ENCODE assay signal across 8 cellular contexts in genomic region chr5:139844472-139845145, GRCh38. TPM values are rescaled to one million over a fixed set of nuclear protein-coding genes. Genes with fewer than 3 reads are reported as not detected.
DNase-seq lines count a peak whose midpoint lies in the region; ATAC-seq and TF ChIP-seq lines count a peak whose summit lies in the region.

No MANE protein-coding gene starts in this region.

- H3K36me3 Mint-ChIP-seq in nephron progenitor cell (ENCODE audit: low read depth) = no peaks in the 10 kb centered on the region

- WGBS in esophagus squamous epithelium, 2 donors = 52 to 55% methylated on average over 14 of the region's 18 CpGs

- peaks cover 85% of the 10 kb centered on the region for H3K27me3 Mint-ChIP-seq in nephron progenitor cell (ENCODE audit: low read depth, poor library complexity)

- TF ChIP-seq CTCF in OCI-LY1 (IDR thresholded peaks at IDR 0.05; ENCODE audit: low read length) = peak; percentile 86
- peak; percentile 41 to 67 (median 56) for TF ChIP-seq CTCF in esophagus squamous epithelium (IDR thresholded peaks at IDR 0.05)
- TF ChIP-seq CTCF in nephron progenitor cell (IDR thresholded peaks at IDR 0.05) = peak; percentile 80

- peaks cover 7% of the 10 kb centered on the region for H3K4me1 Mint-ChIP-seq in nephron progenitor cell

- H2AFZ ChIP-seq in OCI-LY1 (ENCODE audit: low read length) = no peak overlapping the region

- H3K9me3 Mint-ChIP-seq in nephron progenitor cell = no peaks in the 10 kb centered on the region

- no peak overlapping the region for H3K4me3 Mint-ChIP-seq in nephron progenitor cell

- H3K4me3 ChIP-seq in OCI-LY1 (ENCODE audit: low read depth, low read length, poor library complexity, severe bottlenecking) (no peak overlapping the region), esophagus squamous epithelium (no peak overlapping the region)

- peak overlapping the region; percentile 89 for H3K27ac Mint-ChIP-seq in nephron progenitor cell

- H3K36me3 ChIP-seq in OCI-LY1 (ENCODE audit: insufficient read depth, low read length) (no peaks in the 10 kb centered on the region), esophagus squamous epithelium (no peaks in the 10 kb centered on the region)

- no peaks in the 10 kb centered on the region for H3K79me2 ChIP-seq in OCI-LY1 (ENCODE audit: insufficient read depth, low read length)

- no peaks in the 10 kb centered on the region for H3K4me1 ChIP-seq in OCI-LY1 (ENCODE audit: insufficient read depth, low read length, severe bottlenecking)
- H3K4me1 ChIP-seq in esophagus squamous epithelium = peaks cover 0 to 17% (median 0%) of the 10 kb centered on the region in 3 donors

- no peak overlapping the region for H3K4me2 ChIP-seq in OCI-LY1 (ENCODE audit: low read length)

- no peaks in the 10 kb centered on the region for H3F3A ChIP-seq in OCI-LY1 (ENCODE audit: insufficient read depth, low read length)

- DNase-seq in ELR (ENCODE audit: low read depth) = peak; percentile 79
- DNase-seq in activated T-cell treated with anti-CD3 and anti-CD28 coated beads for 4 hours = peak; percentile 57
- DNase-seq in esophagus squamous epithelium (lab: John Stamatoyannopoulos, UW) = no peak
- DNase-seq in nephron progenitor cell = peak; percentile 86
- peak; percentile 89 for DNase-seq in stimulated activated naive CD8-positive, alpha-beta T cell treated with anti-CD3 and anti-CD28 coated beads, Interleukin-15, Interleukin-2, amounts not matched to agents 100 U/mL and 50 U/mL, for 24 hours

- ATAC-seq in HG03159 (IDR thresholded peaks at IDR 0.05; ENCODE audit: unreplicated experiment) (peak; percentile 48), HG03457 (IDR thresholded peaks at IDR 0.05; ENCODE audit: unreplicated experiment) (no peak)
- ATAC-seq in stimulated activated naive CD8-positive, alpha-beta T cell treated with anti-CD3 and anti-CD28 coated beads, Interleukin-15, Interleukin-2, amounts not matched to agents 100 U/mL and 50 U/mL, for 24 hours = peak; percentile 58

- no peaks in the 10 kb centered on the region for H3K9me2 ChIP-seq in OCI-LY1 (ENCODE audit: low read depth, low read length)

- H3K9me3 ChIP-seq in OCI-LY1 (ENCODE audit: low read length) (no peaks in the 10 kb centered on the region), esophagus squamous epithelium (no peaks in the 10 kb centered on the region)

- H3K27me3 ChIP-seq in OCI-LY1 (ENCODE audit: insufficient read depth, low read length) (peaks cover 9% of the 10 kb centered on the region; the same call in 1 of the 2 replicates), esophagus squamous epithelium (peaks cover 0 to 19% (median 0%) of the 10 kb centered on the region in 4 donors)

- H3K27ac ChIP-seq in OCI-LY1 (ENCODE audit: low read depth, low read length, poor library complexity, severe bottlenecking) (no peak overlapping the region), esophagus squamous epithelium (no peak overlapping the region)

- no peak for TF ChIP-seq POLR2A in esophagus squamous epithelium (IDR thresholded peaks at IDR 0.05)

- H3K9ac ChIP-seq in OCI-LY1 (ENCODE audit: low read length) = no peak overlapping the region

- H4K20me1 ChIP-seq in OCI-LY1 (ENCODE audit: insufficient read depth, low read length) = no peaks in the 10 kb centered on the region

- intact Hi-C loops in esophagus squamous epithelium (cut with DNase I) = no loop called here

RNA-seq across cellular contexts. Expression of gene PSD2, which starts 49.0 kb away (rescaled TPM):
- not detected for total RNA-seq in esophagus squamous epithelium
